In the genomic region with DNA sequence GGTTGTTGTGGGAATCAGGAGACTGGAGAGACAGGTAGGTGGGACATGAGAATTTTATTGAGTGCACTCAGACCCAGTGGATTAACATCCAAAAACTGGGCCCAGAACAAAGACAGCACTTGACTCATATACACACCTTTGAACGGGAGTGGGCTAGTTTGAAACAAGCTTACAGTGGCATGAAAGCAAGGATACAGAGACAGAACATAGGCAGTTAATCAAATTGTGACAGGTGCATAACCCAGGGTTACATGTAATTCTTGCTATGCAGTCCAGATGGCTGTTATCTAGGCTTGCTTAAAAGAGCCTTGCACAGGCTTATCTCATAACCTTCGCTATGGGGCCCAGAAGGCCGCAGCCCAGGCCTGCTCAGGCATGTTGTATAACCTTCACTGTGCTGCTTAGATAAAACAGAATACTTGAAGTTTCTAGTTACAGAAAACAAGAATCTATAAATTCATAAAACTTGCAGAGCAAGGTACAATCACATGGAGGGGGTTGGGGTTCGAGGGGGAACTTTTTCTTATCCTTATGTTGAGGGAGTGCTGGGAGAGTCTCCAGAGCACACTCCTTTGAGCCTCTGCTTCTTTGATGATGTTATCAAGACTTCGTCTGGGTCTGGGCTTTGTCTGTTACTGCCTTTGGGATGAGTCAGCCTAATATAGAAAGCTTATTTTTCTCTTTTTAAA, we compare ENCODE assay signal across 1 cellular context.
TF ChIP-seq lines count a peak whose summit lies in the region.

No MANE protein-coding gene starts in this region.

TF ChIP-seq in K562, 482 proteins besides CTCF, POLR2A, EP300 and RAD21 (continued from another document and continues in another):
- TF ChIP-seq, protein P1, sequence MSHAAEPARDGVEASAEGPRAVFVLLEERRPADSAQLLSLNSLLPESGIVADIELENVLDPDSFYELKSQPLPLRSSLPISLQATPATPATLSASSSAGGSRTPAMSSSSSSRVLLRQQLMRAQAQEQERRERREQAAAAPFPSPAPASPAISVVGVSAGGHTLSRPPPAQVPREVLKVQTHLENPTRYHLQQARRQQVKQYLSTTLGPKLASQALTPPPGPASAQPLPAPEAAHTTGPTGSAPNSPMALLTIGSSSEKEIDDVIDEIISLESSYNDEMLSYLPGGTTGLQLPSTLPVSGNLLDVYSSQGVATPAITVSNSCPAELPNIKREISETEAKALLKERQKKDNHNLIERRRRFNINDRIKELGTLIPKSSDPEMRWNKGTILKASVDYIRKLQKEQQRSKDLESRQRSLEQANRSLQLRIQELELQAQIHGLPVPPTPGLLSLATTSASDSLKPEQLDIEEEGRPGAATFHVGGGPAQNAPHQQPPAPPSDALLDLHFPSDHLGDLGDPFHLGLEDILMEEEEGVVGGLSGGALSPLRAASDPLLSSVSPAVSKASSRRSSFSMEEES (CRISPR knock-in tag; IDR thresholded peaks at IDR 0.05) = no peak
- TF ChIP-seq ZNF3 (CRISPR knock-in tag; IDR thresholded peaks at IDR 0.05) (no peak), MEF2D (tag; conservative IDR thresholded peaks at IDR 0.05; ENCODE audit: low read depth) (no peak), CBFB (CRISPR knock-in tag; IDR thresholded peaks at IDR 0.05) (no peak), RFX7 (CRISPR knock-in tag; IDR thresholded peaks at IDR 0.05) (no peak), PHB (CRISPR knock-in tag; IDR thresholded peaks at IDR 0.05) (no peak), ZNF347 (CRISPR knock-in tag; IDR thresholded peaks at IDR 0.05; ENCODE audit: low read depth) (no peak), HDAC2 (IDR thresholded peaks at IDR 0.05) (0 out of 2 replicates have a peak, but pooled peaks have one; percentile 48), KDM2B (CRISPR knock-in tag; IDR thresholded peaks at IDR 0.05) (no peak), ZNF24 (IDR thresholded peaks at IDR 0.05) (no peak), MYNN (IDR thresholded peaks at IDR 0.05) (no peak), MYNN (CRISPR knock-in tag; IDR thresholded peaks at IDR 0.05) (no peak), HNRNPLL (IDR thresholded peaks at IDR 0.05; ENCODE audit: low read depth, low read length, poor library complexity, severe bottlenecking) (no peak), MECOM (CRISPR knock-in tag; IDR thresholded peaks at IDR 0.05) (no peak), CCNT2 (IDR thresholded peaks at IDR 0.05; ENCODE audit: borderline replicate concordance, extremely low read depth, insufficient read length, low read depth, low read length) (peak; percentile 25)
- TF ChIP-seq, protein P2, sequence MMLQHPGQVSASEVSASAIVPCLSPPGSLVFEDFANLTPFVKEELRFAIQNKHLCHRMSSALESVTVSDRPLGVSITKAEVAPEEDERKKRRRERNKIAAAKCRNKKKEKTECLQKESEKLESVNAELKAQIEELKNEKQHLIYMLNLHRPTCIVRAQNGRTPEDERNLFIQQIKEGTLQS (IDR thresholded peaks at IDR 0.05) = peak; percentile 38; the same call in 1 of the 2 replicates
- TF ChIP-seq, protein P2 (CRISPR knock-in tag; conservative IDR thresholded peaks at IDR 0.05) = no peak
- TF ChIP-seq, protein P3, sequence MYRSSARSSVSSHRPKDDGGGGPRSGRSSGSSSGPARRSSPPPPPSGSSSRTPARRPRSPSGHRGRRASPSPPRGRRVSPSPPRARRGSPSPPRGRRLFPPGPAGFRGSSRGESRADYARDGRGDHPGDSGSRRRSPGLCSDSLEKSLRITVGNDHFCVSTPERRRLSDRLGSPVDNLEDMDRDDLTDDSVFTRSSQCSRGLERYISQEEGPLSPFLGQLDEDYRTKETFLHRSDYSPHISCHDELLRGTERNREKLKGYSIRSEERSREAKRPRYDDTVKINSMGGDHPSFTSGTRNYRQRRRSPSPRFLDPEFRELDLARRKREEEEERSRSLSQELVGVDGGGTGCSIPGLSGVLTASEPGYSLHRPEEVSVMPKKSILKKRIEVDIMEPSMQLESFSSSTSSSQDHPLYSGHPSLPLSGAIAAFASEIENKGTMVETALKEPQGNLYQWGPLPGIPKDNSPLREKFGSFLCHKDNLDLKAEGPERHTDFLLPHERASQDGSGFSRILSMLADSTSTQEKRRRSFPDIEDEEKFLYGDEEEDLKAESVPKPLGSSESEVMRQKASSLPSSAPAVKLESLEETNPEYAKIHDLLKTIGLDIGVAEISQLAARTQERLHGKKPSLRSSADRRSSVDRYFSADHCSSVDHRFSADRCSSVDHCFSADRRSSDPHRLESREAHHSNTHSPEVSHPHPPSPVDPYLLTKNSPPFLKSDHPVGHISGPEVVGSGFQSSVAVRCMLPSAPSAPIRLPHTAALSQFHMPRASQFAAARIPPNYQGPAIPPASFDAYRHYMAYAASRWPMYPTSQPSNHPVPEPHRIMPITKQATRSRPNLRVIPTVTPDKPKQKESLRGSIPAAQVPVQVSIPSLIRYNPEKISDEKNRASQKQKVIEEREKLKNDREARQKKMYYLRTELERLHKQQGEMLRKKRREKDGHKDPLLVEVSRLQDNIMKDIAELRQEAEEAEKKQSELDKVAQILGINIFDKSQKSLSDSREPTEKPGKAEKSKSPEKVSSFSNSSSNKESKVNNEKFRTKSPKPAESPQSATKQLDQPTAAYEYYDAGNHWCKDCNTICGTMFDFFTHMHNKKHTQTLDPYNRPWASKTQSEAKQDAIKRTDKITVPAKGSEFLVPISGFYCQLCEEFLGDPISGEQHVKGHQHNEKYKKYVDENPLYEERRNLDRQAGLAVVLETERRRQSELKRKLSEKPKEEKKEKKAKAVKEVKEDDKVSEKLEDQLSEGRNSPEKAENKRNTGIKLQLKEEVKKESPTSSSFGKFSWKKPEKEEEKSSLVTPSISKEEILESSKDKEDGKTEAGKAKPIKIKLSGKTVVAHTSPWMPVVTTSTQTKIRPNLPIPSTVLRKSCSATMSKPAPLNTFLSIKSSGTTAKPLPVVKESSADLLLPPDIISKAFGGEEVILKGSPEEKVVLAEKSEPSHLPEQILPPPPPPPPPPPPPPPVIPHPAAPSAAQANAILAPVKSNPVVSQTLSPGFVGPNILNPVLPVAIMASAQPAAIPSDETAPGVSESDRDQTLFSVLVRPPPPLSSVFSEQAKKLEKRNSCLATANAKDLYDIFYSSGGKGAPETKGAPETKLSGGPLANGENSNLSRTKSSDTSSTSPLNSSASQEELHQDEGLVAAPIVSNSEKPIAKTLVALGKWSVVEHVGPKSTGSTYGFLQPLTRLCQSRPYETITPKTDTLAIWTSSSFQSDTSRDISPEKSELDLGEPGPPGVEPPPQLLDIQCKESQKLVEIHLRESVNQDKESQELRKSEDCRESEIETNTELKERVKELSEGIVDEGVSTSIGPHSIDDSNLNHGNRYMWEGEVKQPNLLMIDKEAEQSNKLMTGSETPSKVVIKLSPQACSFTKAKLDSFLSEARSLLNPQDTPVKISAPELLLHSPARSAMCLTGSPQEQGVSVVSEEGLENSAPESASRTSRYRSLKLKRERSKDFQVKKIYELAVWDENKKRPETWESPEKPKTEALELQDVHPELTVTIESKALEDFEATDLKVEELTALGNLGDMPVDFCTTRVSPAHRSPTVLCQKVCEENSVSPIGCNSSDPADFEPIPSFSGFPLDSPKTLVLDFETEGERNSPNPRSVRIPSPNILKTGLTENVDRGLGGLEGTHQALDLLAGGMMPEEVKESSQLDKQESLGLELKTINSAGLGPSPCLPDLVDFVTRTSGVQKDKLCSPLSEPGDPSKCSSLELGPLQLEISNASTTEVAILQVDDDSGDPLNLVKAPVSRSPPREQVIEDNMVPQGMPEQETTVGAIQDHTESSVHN (IDR thresholded peaks at IDR 0.05; ENCODE audit: borderline replicate concordance in 1 of 2, low read depth in 1 of 2) = no peak
- TF ChIP-seq, protein P4, sequence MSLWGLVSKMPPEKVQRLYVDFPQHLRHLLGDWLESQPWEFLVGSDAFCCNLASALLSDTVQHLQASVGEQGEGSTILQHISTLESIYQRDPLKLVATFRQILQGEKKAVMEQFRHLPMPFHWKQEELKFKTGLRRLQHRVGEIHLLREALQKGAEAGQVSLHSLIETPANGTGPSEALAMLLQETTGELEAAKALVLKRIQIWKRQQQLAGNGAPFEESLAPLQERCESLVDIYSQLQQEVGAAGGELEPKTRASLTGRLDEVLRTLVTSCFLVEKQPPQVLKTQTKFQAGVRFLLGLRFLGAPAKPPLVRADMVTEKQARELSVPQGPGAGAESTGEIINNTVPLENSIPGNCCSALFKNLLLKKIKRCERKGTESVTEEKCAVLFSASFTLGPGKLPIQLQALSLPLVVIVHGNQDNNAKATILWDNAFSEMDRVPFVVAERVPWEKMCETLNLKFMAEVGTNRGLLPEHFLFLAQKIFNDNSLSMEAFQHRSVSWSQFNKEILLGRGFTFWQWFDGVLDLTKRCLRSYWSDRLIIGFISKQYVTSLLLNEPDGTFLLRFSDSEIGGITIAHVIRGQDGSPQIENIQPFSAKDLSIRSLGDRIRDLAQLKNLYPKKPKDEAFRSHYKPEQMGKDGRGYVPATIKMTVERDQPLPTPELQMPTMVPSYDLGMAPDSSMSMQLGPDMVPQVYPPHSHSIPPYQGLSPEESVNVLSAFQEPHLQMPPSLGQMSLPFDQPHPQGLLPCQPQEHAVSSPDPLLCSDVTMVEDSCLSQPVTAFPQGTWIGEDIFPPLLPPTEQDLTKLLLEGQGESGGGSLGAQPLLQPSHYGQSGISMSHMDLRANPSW (CRISPR knock-in tag; IDR thresholded peaks at IDR 0.05) = no peak
- TF ChIP-seq, protein P5, sequence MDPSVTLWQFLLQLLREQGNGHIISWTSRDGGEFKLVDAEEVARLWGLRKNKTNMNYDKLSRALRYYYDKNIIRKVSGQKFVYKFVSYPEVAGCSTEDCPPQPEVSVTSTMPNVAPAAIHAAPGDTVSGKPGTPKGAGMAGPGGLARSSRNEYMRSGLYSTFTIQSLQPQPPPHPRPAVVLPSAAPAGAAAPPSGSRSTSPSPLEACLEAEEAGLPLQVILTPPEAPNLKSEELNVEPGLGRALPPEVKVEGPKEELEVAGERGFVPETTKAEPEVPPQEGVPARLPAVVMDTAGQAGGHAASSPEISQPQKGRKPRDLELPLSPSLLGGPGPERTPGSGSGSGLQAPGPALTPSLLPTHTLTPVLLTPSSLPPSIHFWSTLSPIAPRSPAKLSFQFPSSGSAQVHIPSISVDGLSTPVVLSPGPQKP (CRISPR knock-in tag; IDR thresholded peaks at IDR 0.05) = no peak
- TF ChIP-seq, protein P6, sequence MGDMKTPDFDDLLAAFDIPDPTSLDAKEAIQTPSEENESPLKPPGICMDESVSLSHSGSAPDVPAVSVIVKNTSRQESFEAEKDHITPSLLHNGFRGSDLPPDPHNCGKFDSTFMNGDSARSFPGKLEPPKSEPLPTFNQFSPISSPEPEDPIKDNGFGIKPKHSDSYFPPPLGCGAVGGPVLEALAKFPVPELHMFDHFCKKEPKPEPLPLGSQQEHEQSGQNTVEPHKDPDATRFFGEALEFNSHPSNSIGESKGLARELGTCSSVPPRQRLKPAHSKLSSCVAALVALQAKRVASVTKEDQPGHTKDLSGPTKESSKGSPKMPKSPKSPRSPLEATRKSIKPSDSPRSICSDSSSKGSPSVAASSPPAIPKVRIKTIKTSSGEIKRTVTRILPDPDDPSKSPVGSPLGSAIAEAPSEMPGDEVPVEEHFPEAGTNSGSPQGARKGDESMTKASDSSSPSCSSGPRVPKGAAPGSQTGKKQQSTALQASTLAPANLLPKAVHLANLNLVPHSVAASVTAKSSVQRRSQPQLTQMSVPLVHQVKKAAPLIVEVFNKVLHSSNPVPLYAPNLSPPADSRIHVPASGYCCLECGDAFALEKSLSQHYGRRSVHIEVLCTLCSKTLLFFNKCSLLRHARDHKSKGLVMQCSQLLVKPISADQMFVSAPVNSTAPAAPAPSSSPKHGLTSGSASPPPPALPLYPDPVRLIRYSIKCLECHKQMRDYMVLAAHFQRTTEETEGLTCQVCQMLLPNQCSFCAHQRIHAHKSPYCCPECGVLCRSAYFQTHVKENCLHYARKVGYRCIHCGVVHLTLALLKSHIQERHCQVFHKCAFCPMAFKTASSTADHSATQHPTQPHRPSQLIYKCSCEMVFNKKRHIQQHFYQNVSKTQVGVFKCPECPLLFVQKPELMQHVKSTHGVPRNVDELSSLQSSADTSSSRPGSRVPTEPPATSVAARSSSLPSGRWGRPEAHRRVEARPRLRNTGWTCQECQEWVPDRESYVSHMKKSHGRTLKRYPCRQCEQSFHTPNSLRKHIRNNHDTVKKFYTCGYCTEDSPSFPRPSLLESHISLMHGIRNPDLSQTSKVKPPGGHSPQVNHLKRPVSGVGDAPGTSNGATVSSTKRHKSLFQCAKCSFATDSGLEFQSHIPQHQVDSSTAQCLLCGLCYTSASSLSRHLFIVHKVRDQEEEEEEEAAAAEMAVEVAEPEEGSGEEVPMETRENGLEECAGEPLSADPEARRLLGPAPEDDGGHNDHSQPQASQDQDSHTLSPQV (IDR thresholded peaks at IDR 0.05) = no peak; the same call in 1 of the 2 replicates
- TF ChIP-seq, protein P7, sequence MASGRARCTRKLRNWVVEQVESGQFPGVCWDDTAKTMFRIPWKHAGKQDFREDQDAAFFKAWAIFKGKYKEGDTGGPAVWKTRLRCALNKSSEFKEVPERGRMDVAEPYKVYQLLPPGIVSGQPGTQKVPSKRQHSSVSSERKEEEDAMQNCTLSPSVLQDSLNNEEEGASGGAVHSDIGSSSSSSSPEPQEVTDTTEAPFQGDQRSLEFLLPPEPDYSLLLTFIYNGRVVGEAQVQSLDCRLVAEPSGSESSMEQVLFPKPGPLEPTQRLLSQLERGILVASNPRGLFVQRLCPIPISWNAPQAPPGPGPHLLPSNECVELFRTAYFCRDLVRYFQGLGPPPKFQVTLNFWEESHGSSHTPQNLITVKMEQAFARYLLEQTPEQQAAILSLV (tag; IDR thresholded peaks at IDR 0.05) = no peak
- TF ChIP-seq, protein P8, sequence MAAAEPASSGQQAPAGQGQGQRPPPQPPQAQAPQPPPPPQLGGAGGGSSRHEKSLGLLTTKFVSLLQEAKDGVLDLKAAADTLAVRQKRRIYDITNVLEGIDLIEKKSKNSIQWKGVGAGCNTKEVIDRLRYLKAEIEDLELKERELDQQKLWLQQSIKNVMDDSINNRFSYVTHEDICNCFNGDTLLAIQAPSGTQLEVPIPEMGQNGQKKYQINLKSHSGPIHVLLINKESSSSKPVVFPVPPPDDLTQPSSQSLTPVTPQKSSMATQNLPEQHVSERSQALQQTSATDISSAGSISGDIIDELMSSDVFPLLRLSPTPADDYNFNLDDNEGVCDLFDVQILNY (CRISPR knock-in tag; IDR thresholded peaks at IDR 0.05) = no peak
- TF ChIP-seq, protein P9, sequence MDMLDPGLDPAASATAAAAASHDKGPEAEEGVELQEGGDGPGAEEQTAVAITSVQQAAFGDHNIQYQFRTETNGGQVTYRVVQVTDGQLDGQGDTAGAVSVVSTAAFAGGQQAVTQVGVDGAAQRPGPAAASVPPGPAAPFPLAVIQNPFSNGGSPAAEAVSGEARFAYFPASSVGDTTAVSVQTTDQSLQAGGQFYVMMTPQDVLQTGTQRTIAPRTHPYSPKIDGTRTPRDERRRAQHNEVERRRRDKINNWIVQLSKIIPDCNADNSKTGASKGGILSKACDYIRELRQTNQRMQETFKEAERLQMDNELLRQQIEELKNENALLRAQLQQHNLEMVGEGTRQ (CRISPR knock-in tag; IDR thresholded peaks at IDR 0.05) = no peak
